ENCODE assay signal across 1 cellular context in the genomic region with DNA sequence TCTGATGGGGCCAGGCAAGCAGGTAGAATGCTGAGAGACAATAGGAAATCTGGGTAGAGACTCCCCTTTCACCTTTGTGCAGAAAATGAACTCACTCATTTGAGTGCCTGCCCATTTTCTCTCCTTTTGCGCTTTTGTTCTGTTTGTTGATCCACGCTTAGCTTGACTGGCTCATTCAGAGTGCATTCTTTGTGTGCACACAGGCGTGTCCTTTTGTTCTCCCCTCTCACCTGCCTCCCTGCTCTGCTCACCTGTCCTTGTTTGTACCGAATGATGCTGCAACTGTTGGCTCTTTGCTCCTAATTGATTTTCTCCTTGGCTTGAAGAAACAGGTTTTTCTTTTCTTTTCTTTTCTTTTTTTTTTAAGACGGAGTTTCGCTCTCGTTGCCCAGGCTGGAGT.
TF ChIP-seq lines count a peak whose summit lies in the region.

No MANE protein-coding gene starts in this region.

TF ChIP-seq in IMR-90, 13 proteins besides CTCF, POLR2A, EP300 and RAD21 (continued from another document):
- TF ChIP-seq MAZ (IDR thresholded peaks at IDR 0.05; ENCODE audit: borderline replicate concordance, low read depth, low read length) (no peak), BHLHE40 (IDR thresholded peaks at IDR 0.05; ENCODE audit: low read depth, low read length) (no peak), CHD1 (IDR thresholded peaks at IDR 0.05; ENCODE audit: low read depth, low read length) (no peak), FOS (IDR thresholded peaks at IDR 0.05; ENCODE audit: low read depth, low read length) (no peak), MAFK (IDR thresholded peaks at IDR 0.05; ENCODE audit: low read depth, low read length) (no peak), RCOR1 (IDR thresholded peaks at IDR 0.05; ENCODE audit: insufficient replicate concordance, low read length) (no peak), RFX5 (IDR thresholded peaks at IDR 0.05; ENCODE audit: low read depth, low read length) (no peak)
- TF ChIP-seq, protein P1, sequence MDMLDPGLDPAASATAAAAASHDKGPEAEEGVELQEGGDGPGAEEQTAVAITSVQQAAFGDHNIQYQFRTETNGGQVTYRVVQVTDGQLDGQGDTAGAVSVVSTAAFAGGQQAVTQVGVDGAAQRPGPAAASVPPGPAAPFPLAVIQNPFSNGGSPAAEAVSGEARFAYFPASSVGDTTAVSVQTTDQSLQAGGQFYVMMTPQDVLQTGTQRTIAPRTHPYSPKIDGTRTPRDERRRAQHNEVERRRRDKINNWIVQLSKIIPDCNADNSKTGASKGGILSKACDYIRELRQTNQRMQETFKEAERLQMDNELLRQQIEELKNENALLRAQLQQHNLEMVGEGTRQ (IDR thresholded peaks at IDR 0.05; ENCODE audit: low read depth, low read length) = no peak
- TF ChIP-seq, protein P2, sequence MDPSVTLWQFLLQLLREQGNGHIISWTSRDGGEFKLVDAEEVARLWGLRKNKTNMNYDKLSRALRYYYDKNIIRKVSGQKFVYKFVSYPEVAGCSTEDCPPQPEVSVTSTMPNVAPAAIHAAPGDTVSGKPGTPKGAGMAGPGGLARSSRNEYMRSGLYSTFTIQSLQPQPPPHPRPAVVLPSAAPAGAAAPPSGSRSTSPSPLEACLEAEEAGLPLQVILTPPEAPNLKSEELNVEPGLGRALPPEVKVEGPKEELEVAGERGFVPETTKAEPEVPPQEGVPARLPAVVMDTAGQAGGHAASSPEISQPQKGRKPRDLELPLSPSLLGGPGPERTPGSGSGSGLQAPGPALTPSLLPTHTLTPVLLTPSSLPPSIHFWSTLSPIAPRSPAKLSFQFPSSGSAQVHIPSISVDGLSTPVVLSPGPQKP (IDR thresholded peaks at IDR 0.05; ENCODE audit: borderline replicate concordance, low read depth, low read length) = no peak
